In genomic region chr4:148998719-148999118, GRCh38 we compare ENCODE assay signal across 10 cellular contexts.
A peak's percentile ranks its signal among the peaks of the same experiment; 100 is the strongest.
DNase-seq lines count a peak whose midpoint lies in the region; ATAC-seq and TF ChIP-seq lines count a peak whose summit lies in the region.
"Had no signal": no experiment of that assay in that cellular context is flagged by ENCODE, and none has a peak within 500 bp of the region (broad histone marks: within the 10 kb centered on the region; RNA-seq: fewer than 3 reads in every experiment).

No MANE protein-coding gene starts in this region.

- DNase-seq in A673 (ENCODE audit: low spot score), result peak; percentile 64
- no peak for DNase-seq in GM13976 (ENCODE audit: low spot score)
- DNase-seq in LNCaP clone FGC (ENCODE audit: low read depth), result no peak
- peak; percentile 31 for DNase-seq in epithelial cell of esophagus (ENCODE audit: low read depth)
- DNase-seq in natural killer cell treated with Interleukin-12 subunit alpha and Interleukin-12 subunit beta and Interleukin-15 and Interleukin-18, amount 100 ng/mL, for 72 hours (ENCODE audit: low spot score), result no peak
- no peak for DNase-seq in NCI-H345 treated with DMSO at 0.1 percent for 48 hours (lab: John Stamatoyannopoulos, UW; ENCODE audit: unreplicated experiment)
- DNase-seq: NCI-H2171 treated with DMSO at 0.1 percent for 48 hours had no signal

- peak; percentile 61 for TF ChIP-seq CTCF in A673 (conservative IDR thresholded peaks at IDR 0.05; ENCODE audit: low read depth, low read length)
- TF ChIP-seq CTCF in GM13976 (IDR thresholded peaks at IDR 0.05; ENCODE audit: borderline replicate concordance, control extremely low read depth, extremely low read depth, insufficient read depth, missing control alignments), result peak; percentile 20
- peak; percentile 25; the same call in 1 of the 2 replicates for TF ChIP-seq CTCF in LNCaP clone FGC (IDR thresholded peaks at IDR 0.05; ENCODE audit: control insufficient read depth, extremely low read depth, insufficient read depth)
- peak; percentile 17 for TF ChIP-seq CTCF in epithelial cell of esophagus (IDR thresholded peaks at IDR 0.05; ENCODE audit: insufficient read depth, low read depth, low read length, missing control alignments)

- no peaks in the 10 kb centered on the region for H3K4me1 Mint-ChIP-seq in natural killer cell treated with Interleukin-12 subunit alpha and Interleukin-12 subunit beta and Interleukin-15 and Interleukin-18, amount 100 ng/mL, for 72 hours (ENCODE audit: low read depth in 2 of 2)

- H3K27me3 Mint-ChIP-seq in natural killer cell treated with Interleukin-12 subunit alpha and Interleukin-12 subunit beta and Interleukin-15 and Interleukin-18, amount 100 ng/mL, for 72 hours, result no peaks in the 10 kb centered on the region

- no peak for ATAC-seq in natural killer cell treated with Interleukin-12 subunit alpha and Interleukin-12 subunit beta and Interleukin-15 and Interleukin-18, amount 100 ng/mL, for 72 hours
- ATAC-seq in HG03469 (IDR thresholded peaks at IDR 0.05; ENCODE audit: unreplicated experiment) (no peak), GM18498 (IDR thresholded peaks at IDR 0.05; ENCODE audit: unreplicated experiment) (no peak)

- CTCF ChIA-PET in A673 (lab: Charles Lee), result no interaction called here

- no peaks in the 10 kb centered on the region for H3K36me3 Mint-ChIP-seq in natural killer cell treated with Interleukin-12 subunit alpha and Interleukin-12 subunit beta and Interleukin-15 and Interleukin-18, amount 100 ng/mL, for 72 hours

- BruUV-seq in A673 (replicated peaks; lab: Mats Ljungman, UMichigan), result no TSS peak

- H3K36me3 ChIP-seq in A673 (ENCODE audit: insufficient read depth, low read length, poor library complexity, severe bottlenecking), result no peaks in the 10 kb centered on the region
- H3K36me3 ChIP-seq: neutrophil had no signal

- no peak overlapping the region for H3K27ac ChIP-seq in A673 (ENCODE audit: low read depth, low read length, poor library complexity, severe bottlenecking)
- H3K27ac ChIP-seq: neutrophil had no signal

- H3K27ac Mint-ChIP-seq in natural killer cell treated with Interleukin-12 subunit alpha and Interleukin-12 subunit beta and Interleukin-15 and Interleukin-18, amount 100 ng/mL, for 72 hours, result no peak overlapping the region

- peaks cover 15% of the 10 kb centered on the region for H3K9me3 Mint-ChIP-seq in natural killer cell treated with Interleukin-12 subunit alpha and Interleukin-12 subunit beta and Interleukin-15 and Interleukin-18, amount 100 ng/mL, for 72 hours

- H3K4me3 Mint-ChIP-seq in natural killer cell treated with Interleukin-12 subunit alpha and Interleukin-12 subunit beta and Interleukin-15 and Interleukin-18, amount 100 ng/mL, for 72 hours, result no peak overlapping the region

- POLR2A ChIA-PET in A673 (lab: Charles Lee; ENCODE audit: low non-redundant PET), result no interaction called here

- no peaks in the 10 kb centered on the region for H3K4me1 ChIP-seq in A673 (ENCODE audit: insufficient read depth, low read length, poor library complexity, severe bottlenecking)

- H3K27me3 ChIP-seq in A673 (replicated peaks; ENCODE audit: insufficient read depth, low read depth, low read length, poor library complexity), result no peaks in the 10 kb centered on the region
- H3K27me3 ChIP-seq: neutrophil had no signal

- in situ Hi-C loops in GM13976 (cut with MboI; ENCODE audit: low sequenced_read_pairs, unreplicated experiment), result no loop called here

- intact Hi-C loops in A673 (cut with micrococcal nuclease; ENCODE audit: unreplicated experiment), result loop anchor here (10.0 kb wide), 1 partner anchor 346 kb away; no protein-coding TSS in a partner anchor

- H3K9me3 ChIP-seq in A673 (ENCODE audit: low read depth, low read length, poor library complexity, severe bottlenecking), result no peaks in the 10 kb centered on the region
- H3K9me3 ChIP-seq: neutrophil had no signal

- no peak overlapping the region for H3K4me3 ChIP-seq in A673 (ENCODE audit: low read depth, low read length, poor library complexity, severe bottlenecking)
- H3K4me3 ChIP-seq in LNCaP clone FGC (ENCODE audit: low read depth, low read length), result no peak overlapping the region
- H3K4me3 ChIP-seq in epithelial cell of esophagus (ENCODE audit: low read length), result no peak overlapping the region

Comparison
In these comparisons a context has a peak if more than half of its experiments do, and no peak if none do; other contexts are left out.
1. DNase-seq: peak in A673 (single experiment) and epithelial cell of esophagus (single experiment); none in GM13976 (single experiment), LNCaP clone FGC (single experiment), natural killer cell treated with Interleukin-12 subunit alpha and Interleukin-12 subunit beta and Interleukin-15 and Interleukin-18, amount 100 ng/mL, for 72 hours (single experiment) and NCI-H345 treated with DMSO at 0.1 percent for 48 hours (single experiment).
2. Peak in every context shown above with its lines, with median percentiles within 50 percentile points of each other: CTCF ChIP-seq.